In the genomic region with DNA sequence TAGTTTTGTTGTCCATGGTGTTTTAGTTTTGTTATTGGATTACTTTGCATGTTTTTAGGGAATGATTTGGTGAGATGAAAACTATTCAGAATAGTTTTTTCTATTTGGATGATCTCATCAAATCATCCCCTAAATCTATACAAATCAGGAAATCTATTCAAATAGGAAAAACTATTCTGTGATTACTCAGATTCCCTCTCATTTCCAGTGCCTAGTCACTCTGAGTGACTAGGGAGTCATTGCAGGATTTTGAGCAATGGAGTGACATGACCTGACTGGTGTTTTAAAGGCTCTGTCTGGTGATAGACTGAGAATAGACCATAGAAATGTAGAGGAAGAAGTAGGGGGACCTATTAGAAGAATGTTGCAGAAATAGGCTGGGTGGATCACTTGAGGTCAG, we compare ENCODE assay signal across 21 cellular contexts.
"Had no signal": no experiment of that assay in that cellular context is flagged by ENCODE, and none has a peak within 500 bp of the region (broad histone marks: within the 10 kb centered on the region; RNA-seq: fewer than 3 reads in every experiment).

No MANE protein-coding gene starts in this region.

- H3K9me3 ChIP-seq: esophagus muscularis mucosa had no signal

- H3K4me3 ChIP-seq: esophagus muscularis mucosa, lung had no signal

- FAIRE-seq: colon, frontal cortex, kidney had no signal

- H3K27ac ChIP-seq: esophagus muscularis mucosa had no signal

- H3K27ac Mint-ChIP-seq: activated naive CD8-positive, alpha-beta T cell treated with anti-CD3 and anti-CD28 coated beads for 36 hours; progenitor cell of endocrine pancreas had no signal

- H3K27me3 Mint-ChIP-seq: activated naive CD8-positive, alpha-beta T cell treated with anti-CD3 and anti-CD28 coated beads for 36 hours; progenitor cell of endocrine pancreas had no signal

- H3K4me3 Mint-ChIP-seq: activated naive CD8-positive, alpha-beta T cell treated with anti-CD3 and anti-CD28 coated beads for 36 hours; nephron progenitor cell had no signal

- H3K9me3 Mint-ChIP-seq: activated naive CD8-positive, alpha-beta T cell treated with anti-CD3 and anti-CD28 coated beads for 36 hours had no signal

- H3K36me3 ChIP-seq: esophagus muscularis mucosa had no signal

- H3K27me3 ChIP-seq: esophagus muscularis mucosa had no signal

- DNase-seq: activated CD4-positive, alpha-beta T cell treated with anti-CD3 and anti-CD28 coated beads, Interleukin-2, amount 50 U/mL, for 4 hours; activated naive CD8-positive, alpha-beta T cell treated with anti-CD3 and anti-CD28 coated beads for 36 hours; amniotic stem cell; central memory CD4-positive, alpha-beta T cell; hypothalamus; kidney; midbrain; nephron progenitor cell; nucleus accumbens; stimulated activated CD4-positive, alpha-beta T cell treated with anti-CD3 and anti-CD28 coated beads, Interleukin-12 subunit alpha, Interleukin-12 subunit beta, amount 100 ng/mL, for 4 hours; stimulated activated CD4-positive, alpha-beta T cell treated with anti-CD3 and anti-CD28 coated beads, Interleukin-1b, Interleukin-23, amount 100 ng/mL, for 48 hours; stimulated activated CD8-positive, alpha-beta memory T cell treated with anti-CD3 and anti-CD28 coated beads, Interleukin-4, amount 100 ng/mL, for 48 hours; stimulated activated naive CD4-positive, alpha-beta T cell; SW 1271; T-helper 2 cell had no signal

- ATAC-seq: left lobe of liver had no signal
